Comparison of ENCODE assay signal across 20 cellular contexts in the genomic region with DNA sequence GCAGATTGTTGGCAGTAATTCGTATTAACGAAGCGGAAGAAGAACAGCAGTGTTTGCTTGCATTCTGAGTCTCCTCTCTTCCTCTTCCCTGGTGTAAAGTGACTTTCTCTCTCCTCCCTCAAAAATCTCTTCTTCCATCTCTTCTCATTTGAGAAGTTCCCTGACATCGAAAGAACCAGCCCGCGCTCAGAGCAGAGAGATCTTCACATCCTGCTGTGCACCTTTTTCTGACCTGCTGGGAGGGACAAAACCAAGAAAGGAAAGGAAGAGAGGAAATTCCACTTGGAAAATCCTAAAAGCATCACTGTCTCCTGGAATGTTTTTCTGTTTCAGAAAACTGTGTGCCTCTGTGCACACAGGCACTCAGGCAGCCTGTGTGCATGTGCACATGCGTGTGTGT. TPM values are rescaled to one million over a fixed set of nuclear protein-coding genes. Genes with fewer than 3 reads are reported as not detected.
DNase-seq lines count a peak whose midpoint lies in the region; ATAC-seq and TF ChIP-seq lines count a peak whose summit lies in the region.
"Had no signal": no experiment of that assay in that cellular context is flagged by ENCODE, and none has a peak within 500 bp of the region (broad histone marks: within the 10 kb centered on the region; RNA-seq: fewer than 3 reads in every experiment).

No MANE protein-coding gene starts in this region.

- H3K4me1 ChIP-seq in endodermal cell (ENCODE audit: control insufficient read depth, insufficient read depth, low read length): no peaks in the 10 kb centered on the region
- H3K4me1 ChIP-seq in HAP-1: no peaks in the 10 kb centered on the region
- H3K4me1 ChIP-seq: BLaER1, foreskin keratinocyte had no signal

- H3K9me3 Mint-ChIP-seq in endodermal cell: peaks cover 18% of the 10 kb centered on the region
- peaks cover 16% of the 10 kb centered on the region for H3K9me3 Mint-ChIP-seq in nephron progenitor cell

- H3K27me3 ChIP-seq in H7 (ENCODE audit: control insufficient read depth, insufficient read depth, low read length) (no peaks in the 10 kb centered on the region), endodermal cell (ENCODE audit: control insufficient read depth, insufficient read depth, low read length, poor library complexity, severe bottlenecking) (no peaks in the 10 kb centered on the region), HAP-1 (ENCODE audit: low read depth) (no peaks in the 10 kb centered on the region)
- H3K27me3 ChIP-seq: BLaER1 had no signal

- no peak overlapping the region for H3K27ac ChIP-seq in endodermal cell (ENCODE audit: low read depth, low read length)
- H3K27ac ChIP-seq: BLaER1, foreskin keratinocyte, RWPE1 had no signal

- H3K36me3 ChIP-seq in H7 (replicated peaks; ENCODE audit: control insufficient read depth, insufficient read depth, low read length): no peaks in the 10 kb centered on the region
- H3K36me3 ChIP-seq in endodermal cell (ENCODE audit: control insufficient read depth, insufficient read depth, low read length): no peaks in the 10 kb centered on the region
- no peaks in the 10 kb centered on the region for H3K36me3 ChIP-seq in HAP-1 (replicated peaks)
- H3K36me3 ChIP-seq: BLaER1 had no signal

- in situ Hi-C loops in HAP-1 (cut with MboI; ENCODE audit: low sequenced_read_pairs): no loop called here

- H3K4me3 Mint-ChIP-seq in endodermal cell (no peak overlapping the region), nephron progenitor cell (peak overlapping the region; percentile 53)
- H3K4me3 Mint-ChIP-seq: activated CD8-positive, alpha-beta memory T cell treated with anti-CD3 and anti-CD28 coated beads, Interleukin-2, amount 10 ng/mL, durations not matched to agents 7 days and 5 days had no signal

- ATAC-seq in HG03521 (IDR thresholded peaks at IDR 0.05; ENCODE audit: unreplicated experiment): no peak
- ATAC-seq: activated CD8-positive, alpha-beta memory T cell treated with anti-CD3 and anti-CD28 coated beads, Interleukin-2, amount 10 ng/mL, durations not matched to agents 7 days and 5 days; foreskin keratinocyte had no signal

- H3K4me1 Mint-ChIP-seq in endodermal cell (peaks cover 8% of the 10 kb centered on the region), nephron progenitor cell (peaks cover 11% of the 10 kb centered on the region)

- no peak overlapping the region for H3K27ac Mint-ChIP-seq in endodermal cell
- H3K27ac Mint-ChIP-seq in nephron progenitor cell: no peak overlapping the region
- H3K27ac Mint-ChIP-seq: activated CD8-positive, alpha-beta memory T cell treated with anti-CD3 and anti-CD28 coated beads, Interleukin-2, amount 10 ng/mL, durations not matched to agents 7 days and 5 days had no signal

- WGBS in endodermal cell (ENCODE audit: insufficient coverage in 1 of 2, insufficient read length in 1 of 2), 2 experiments: 34% methylated on average over 7 of the region's 7 CpGs; no CpG with 5 or more reads in 1 of the 2 experiments

- H3K4me3 ChIP-seq in H7 (ENCODE audit: insufficient read depth, low read depth, low read length) (no peak overlapping the region), endodermal cell (ENCODE audit: low read length) (no peak overlapping the region), HAP-1 (no peak overlapping the region)
- H3K4me3 ChIP-seq: BLaER1 had no signal

- DNase-seq in H7 (peak; percentile 66), NCI-H2227 treated with DMSO at 0.1 percent for 48 hours (lab: John Stamatoyannopoulos, UW) (peak; percentile 42), endodermal cell (peak; percentile 73), nephron progenitor cell (no peak), GM03348 (ENCODE audit: low spot score) (no peak), HAP-1 (ENCODE audit: low spot score in 2 of 2) (no peak), KG1 (lab: John Stamatoyannopoulos, UW) (no peak)
- DNase-seq: activated CD8-positive, alpha-beta memory T cell treated with anti-CD3 and anti-CD28 coated beads, Interleukin-2, amount 10 ng/mL, durations not matched to agents 7 days and 5 days; activated naive CD4-positive, alpha-beta T cell; DMS153; effector CD8-positive, alpha-beta T cell; foreskin keratinocyte; NCI-H1048; NCI-H526 treated with DMSO at 0.1 percent for 48 hours; posterior cingulate gyrus; stimulated activated CD4-positive, alpha-beta T cell treated with anti-CD3 and anti-CD28 coated beads, Interleukin-12 subunit alpha, Interleukin-12 subunit beta, amount 100 ng/mL, for 4 hours had no signal

- TF ChIP-seq CTCF in endodermal cell (conservative IDR thresholded peaks at IDR 0.05): no peak
- no peak for TF ChIP-seq CTCF in nephron progenitor cell (IDR thresholded peaks at IDR 0.05)

- H3K27me3 Mint-ChIP-seq in endodermal cell (ENCODE audit: insufficient read depth) (no peaks in the 10 kb centered on the region), nephron progenitor cell (ENCODE audit: low read depth, poor library complexity) (peaks cover 3% of the 10 kb centered on the region)

- H3K9me3 ChIP-seq in endodermal cell (ENCODE audit: control insufficient read depth, low read length): peaks cover 12% of the 10 kb centered on the region
- no peaks in the 10 kb centered on the region for H3K9me3 ChIP-seq in HAP-1
- H3K9me3 ChIP-seq: BLaER1 had no signal

- H3K36me3 Mint-ChIP-seq in endodermal cell (ENCODE audit: low read depth) (no peaks in the 10 kb centered on the region), nephron progenitor cell (ENCODE audit: low read depth) (peaks cover 7% of the 10 kb centered on the region)
- H3K36me3 Mint-ChIP-seq: activated CD8-positive, alpha-beta memory T cell treated with anti-CD3 and anti-CD28 coated beads, Interleukin-2, amount 10 ng/mL, durations not matched to agents 7 days and 5 days had no signal

- no peak overlapping the region for H3K9ac ChIP-seq in endodermal cell (ENCODE audit: extremely low read depth, low read length, poor library complexity, severe bottlenecking)
- H3K9ac ChIP-seq: BLaER1 had no signal

RNA-seq across cellular contexts. Expression of a gene that starts 18.2 kb away (rescaled TPM):
- 0.28 TPM in 1 of 2 replicates, not detected in the other for total RNA-seq in H7 (2014; rRNA removed; shearing (Covaris generic))
- total RNA-seq in endodermal cell: not detected
- 0.46 TPM for polyA plus RNA-seq in endodermal cell (2013, experiment 1 of 2)
- polyA plus RNA-seq in endodermal cell (2013, experiment 2 of 2): 0.21 TPM
- total RNA-seq: activated CD8-positive, alpha-beta memory T cell treated with anti-CD3 and anti-CD28 coated beads, Interleukin-2, amount 10 ng/mL, durations not matched to agents 7 days and 5 days; foreskin keratinocyte; T-helper 1 cell treated with Interleukin-12 subunit alpha and Interleukin-12 subunit beta and Interleukin-4 antibody, amounts not matched to agents 30 ng/mL and 1 ng/mL, for 36 hours had no signal
- polyA plus RNA-seq: foreskin keratinocyte had no signal

RNA-seq across cellular contexts. Expression of a gene that starts 49.7 kb away (rescaled TPM):
- total RNA-seq in H7 (2014; rRNA removed; shearing (Covaris generic)): 2.0 and 2.8 TPM in 2 replicates
- 1 to 10 TPM; 1.2 to 3.3 TPM for total RNA-seq in endodermal cell
- polyA plus RNA-seq in endodermal cell (2013, experiment 1 of 2): 0.43 TPM
- polyA plus RNA-seq in endodermal cell (2013, experiment 2 of 2): 0.37 TPM

Comparison
In these comparisons a context has a peak if more than half of its experiments do, and no peak if none do; other contexts are left out.
1. DNase-seq: peak in H7 (single experiment), NCI-H2227 treated with DMSO at 0.1 percent for 48 hours (single experiment) and endodermal cell (single experiment); none in nephron progenitor cell (single experiment), GM03348 (single experiment), HAP-1 (0 of 2) and KG1 (single experiment).